27 cellular contexts compared by ENCODE assay signal in genomic region chr12:30982413-30982812, GRCh38.
"Had no signal": no experiment of that assay in that cellular context is flagged by ENCODE, and none has a peak within 500 bp of the region (broad histone marks: within the 10 kb centered on the region; RNA-seq: fewer than 3 reads in every experiment).

No MANE protein-coding gene starts in this region.

- H3K36me3 ChIP-seq: adrenal gland, colonic mucosa had no signal

- DNase-seq: activated CD4-positive, alpha-beta memory T cell treated with anti-CD3 and anti-CD28 coated beads for 36 hours; activated CD4-positive, alpha-beta T cell treated with anti-CD3 and anti-CD28 coated beads for 36 hours; activated CD4-positive, alpha-beta T cell treated with anti-CD3 and anti-CD28 coated beads, Interleukin-2, amount 10 ng/mL, durations not matched to agents 24 days and 14 days; activated CD4-positive, CD25-positive, alpha-beta regulatory T cell; activated CD4-positive, CD25-positive, alpha-beta regulatory T cell treated with anti-CD3 and anti-CD28 coated beads, Interleukin-2, amount 50 U/mL, for 72 hours; activated CD8-positive, alpha-beta memory T cell treated with anti-CD3 and anti-CD28 coated beads, Interleukin-2, amount 10 ng/mL, durations not matched to agents 7 days and 5 days; activated CD8-positive, alpha-beta memory T cell treated with anti-CD3 and anti-CD28 coated beads, Interleukin-2, amount 50 U/mL, for 4 hours; activated CD8-positive, alpha-beta T cell treated with anti-CD3 and anti-CD28 coated beads, Interleukin-2, amount 10 ng/mL, durations not matched to agents 7 days and 5 days; activated effector memory CD4-positive, alpha-beta T cell treated with anti-CD3 and anti-CD28 coated beads, Interleukin-2, amount 50 U/mL, for 16 hours; activated naive CD4-positive, alpha-beta T cell treated with anti-CD3 and anti-CD28 coated beads for 36 hours; activated naive CD8-positive, alpha-beta T cell treated with anti-CD3 and anti-CD28 coated beads for 36 hours; activated naive CD8-positive, alpha-beta T cell treated with anti-CD3 and anti-CD28 coated beads, Interleukin-2, amount 50 U/mL, for 24 hours; activated T-cell treated with anti-CD3 and anti-CD28 coated beads, Interleukin-2, amount 50 U/mL, for 1 hour; activated T-cell treated with anti-CD3 and anti-CD28 coated beads, Interleukin-2, amount 50 U/mL, for 48 hours; adrenal gland; amygdala; aorta; body of pancreas; caudate nucleus; colonic mucosa; dorsolateral prefrontal cortex; effector memory CD4-positive, alpha-beta T cell; endodermal cell; foreskin fibroblast; head of caudate nucleus; T-helper 2 cell had no signal

- H3K27me3 ChIP-seq: adrenal gland, body of pancreas, colonic mucosa, dorsolateral prefrontal cortex had no signal

- H3K27ac ChIP-seq: adrenal gland, body of pancreas, colonic mucosa had no signal

- H3K9me3 ChIP-seq: adrenal gland, body of pancreas, colonic mucosa had no signal

- FAIRE-seq: frontal cortex had no signal

- H3K4me3 ChIP-seq: adrenal gland, body of pancreas, colonic mucosa, dorsolateral prefrontal cortex had no signal

- H3K4me1 ChIP-seq: adrenal gland, body of pancreas, colonic mucosa had no signal
